8 cellular contexts compared by ENCODE assay signal in the genomic region with DNA sequence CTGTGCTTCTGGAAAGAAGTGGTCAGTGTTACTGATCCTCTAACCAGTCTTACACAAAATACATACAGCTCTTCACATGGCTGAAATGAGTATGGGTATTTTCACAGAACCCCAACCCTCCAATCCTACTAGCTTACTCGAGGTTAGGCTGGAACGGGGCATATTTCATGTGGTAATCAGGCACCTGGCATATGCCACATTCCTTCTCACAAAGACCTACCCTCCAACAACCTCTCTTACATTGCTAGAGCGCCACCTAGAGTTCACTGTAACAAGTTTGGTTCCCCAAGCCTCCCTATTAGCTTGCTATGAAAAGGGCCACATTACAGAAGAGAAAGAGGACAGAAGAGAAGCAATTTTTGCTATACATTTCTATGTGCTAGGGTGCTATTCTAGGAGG.
DNase-seq lines count a peak whose midpoint lies in the region; ATAC-seq, FAIRE-seq and TF ChIP-seq lines count a peak whose summit lies in the region.

No MANE protein-coding gene starts in this region.

- H3K4me1 ChIP-seq in Panc1 (ENCODE audit: control insufficient read depth, insufficient read depth, low read length) = no peaks in the 10 kb centered on the region
- no peaks in the 10 kb centered on the region for H3K4me1 ChIP-seq in small intestine (ENCODE audit: control insufficient read depth in 2 of 2, insufficient read depth in 1 of 2, low read depth in 1 of 2, low read length in 1 of 2)

- H3K27ac ChIP-seq in Panc1 (ENCODE audit: low read length) (no peak overlapping the region), small intestine (ENCODE audit: low read depth in 1 of 2, low read length in 1 of 2) (no peak overlapping the region)

- in situ Hi-C loops in Panc1 (cut with HindIII; ENCODE audit: low pct_unique_long_range_greater_than_20kb, low sequenced_read_pairs) = no loop called here

- no peak overlapping the region for H3K4me3 ChIP-seq in Panc1 (ENCODE audit: low read depth in 2 of 2, low read length in 2 of 2)
- H3K4me3 ChIP-seq in fibroblast of pulmonary artery (replicated peaks; ENCODE audit: low read depth, low read length) = no peak overlapping the region
- no peak overlapping the region for H3K4me3 ChIP-seq in small intestine (ENCODE audit: low read depth in 1 of 2, low read length in 2 of 2)

- DNase-seq in DMS153 treated with DMSO at 0.1 percent for 48 hours (lab: John Stamatoyannopoulos, UW; ENCODE audit: unreplicated experiment) (peak; percentile 10), Panc1 (ENCODE audit: low read depth, low spot score) (peak; percentile 28), fibroblast of pulmonary artery (ENCODE audit: low read depth) (peak; percentile 85), small intestine (peak; percentile 73), NOMO-1 treated with dmso at 0.1 percent for 144 hours (lab: John Stamatoyannopoulos, UW; ENCODE audit: unreplicated experiment) (no peak), NK-92 (lab: John Stamatoyannopoulos, UW; ENCODE audit: unreplicated experiment) (no peak)

- POLR2A ChIA-PET in Panc1 (lab: Charles Lee) = no interaction called here

- ATAC-seq in GM21576 (IDR thresholded peaks at IDR 0.05; ENCODE audit: unreplicated experiment) = peak; percentile 76
- ATAC-seq in Panc1 = peak; percentile 82

- CTCF ChIA-PET in Panc1 (lab: Charles Lee) = interaction anchor here (0.6 to 1.4 kb wide), 2 partner anchors 564 to 1034 kb away, joined by 3 to 5 read pairs; no protein-coding TSS in a partner anchor

- no peaks in the 10 kb centered on the region for H3K9me3 ChIP-seq in Panc1 (ENCODE audit: control insufficient read depth, insufficient read depth, low read depth, low read length)
- no peaks in the 10 kb centered on the region for H3K9me3 ChIP-seq in small intestine (ENCODE audit: control insufficient read depth, low read depth)

- TF ChIP-seq CTCF in LNCAP (IDR thresholded peaks at IDR 0.05) (peak; percentile 48; the same call in 1 of the 2 replicates), Panc1 (IDR thresholded peaks at IDR 0.05) (peak; percentile 68), fibroblast of pulmonary artery (IDR thresholded peaks at IDR 0.05; ENCODE audit: low read length, missing control alignments) (peak; percentile 78)

- no peak for FAIRE-seq in small intestine (lab: Jason Lieb, UNC)

- H3K27me3 ChIP-seq in Panc1 (ENCODE audit: control insufficient read depth, insufficient read depth, low read length) (no peaks in the 10 kb centered on the region; the same call in 1 of the 2 replicates), small intestine (ENCODE audit: control insufficient read depth in 2 of 2, insufficient read depth in 2 of 2, low read length in 2 of 2) (no peaks in the 10 kb centered on the region)

- 5 to 14% (median 12%) methylated on average over 3 of the region's 3 CpGs for WGBS in small intestine, 3 donors

- intact Hi-C loops in Panc1 (cut with micrococcal nuclease; ENCODE audit: unreplicated experiment) = loop anchor here (5.0 kb wide), 1 partner anchor 1036 kb away; no protein-coding TSS in a partner anchor

- H3K36me3 ChIP-seq in Panc1 (ENCODE audit: control insufficient read depth, insufficient read depth, low read length) (no peaks in the 10 kb centered on the region), small intestine (ENCODE audit: control insufficient read depth in 2 of 2, insufficient read depth in 2 of 2, low read length in 2 of 2) (no peaks in the 10 kb centered on the region)

- no TSS peak for BruUV-seq in Panc1 (replicated peaks; lab: Mats Ljungman, UMichigan)

Comparison
In these comparisons a context has a peak if more than half of its experiments do, and no peak if none do; other contexts are left out.
1. DNase-seq: peak in DMS153 treated with DMSO at 0.1 percent for 48 hours (single experiment), Panc1 (single experiment), fibroblast of pulmonary artery (single experiment) and small intestine (single experiment); none in NOMO-1 treated with dmso at 0.1 percent for 144 hours (single experiment) and NK-92 (single experiment).
2. Peak in every context shown above with its lines, with median percentiles within 50 percentile points of each other: CTCF ChIP-seq.